Comparison of ENCODE assay signal across 9 cellular contexts in the genomic region with DNA sequence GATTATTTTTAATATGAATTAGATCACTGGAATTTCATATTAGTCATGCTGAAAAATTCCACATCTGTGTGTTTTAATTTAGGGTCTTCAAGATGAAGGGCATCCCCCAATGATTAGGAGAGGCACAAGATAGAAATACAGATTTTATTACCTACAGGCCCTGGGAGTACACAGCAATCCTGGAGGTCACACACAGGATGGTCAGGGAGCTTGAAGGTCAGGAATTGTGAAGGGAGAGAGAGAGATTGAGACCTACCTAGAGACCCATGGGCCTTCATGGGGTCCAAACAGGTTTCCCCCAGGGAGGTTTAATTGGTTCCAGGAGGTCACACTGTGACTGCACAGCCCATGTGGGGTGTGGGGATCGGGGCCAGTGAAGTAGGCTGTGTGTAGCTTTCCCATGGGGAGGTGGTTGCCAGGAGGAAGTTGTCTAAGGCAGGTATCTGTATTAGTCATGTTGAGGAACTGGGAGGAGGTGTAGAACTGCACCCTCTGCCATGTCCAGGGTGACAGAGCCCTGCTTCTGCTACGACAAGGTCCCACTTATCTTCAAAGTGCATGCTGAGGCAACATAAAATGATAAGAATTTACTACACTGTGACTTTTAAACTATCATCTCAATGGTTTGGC. TPM values are rescaled to one million over a fixed set of nuclear protein-coding genes. Genes with fewer than 3 reads are reported as not detected.
A peak's percentile ranks its signal among the peaks of the same experiment; 100 is the strongest.
DNase-seq lines count a peak whose midpoint lies in the region; ATAC-seq and TF ChIP-seq lines count a peak whose summit lies in the region.
"Had no signal": no experiment of that assay in that cellular context is flagged by ENCODE, and none has a peak within 500 bp of the region (broad histone marks: within the 10 kb centered on the region; RNA-seq: fewer than 3 reads in every experiment).

No MANE protein-coding gene starts in this region.

- WGBS in gastroesophageal sphincter (ENCODE audit: low coverage in 1 of 2), 2 donors = 60 to 80% methylated on average over 1 to 2 of the region's 2 CpGs

- H3K9me3 Mint-ChIP-seq in osteocyte (ENCODE audit: unreplicated experiment) = no peaks in the 10 kb centered on the region
- H3K9me3 Mint-ChIP-seq: T-cell had no signal

- H3K27me3 Mint-ChIP-seq in osteocyte (ENCODE audit: unreplicated experiment) = no peaks in the 10 kb centered on the region
- H3K27me3 Mint-ChIP-seq: T-cell had no signal

- DNase-seq in activated CD4-positive, CD25-positive, alpha-beta regulatory T cell treated with anti-CD3 and anti-CD28 coated beads, Interleukin-2, amount 50 U/mL, for 72 hours = no peak
- no peak for DNase-seq in osteocyte (ENCODE audit: extremely low spot score, unreplicated experiment)
- DNase-seq in ureter (ENCODE audit: low spot score) = no peak
- no peak for DNase-seq in effector CD4-positive, alpha-beta T cell
- DNase-seq: T-cell had no signal

- no peak for TF ChIP-seq EP300 in gastroesophageal sphincter (IDR thresholded peaks at IDR 0.05)

- no peak overlapping the region for H3K27ac ChIP-seq in gastroesophageal sphincter

- H3K36me3 ChIP-seq in gastroesophageal sphincter = no peaks in the 10 kb centered on the region

- ATAC-seq in activated CD4-positive, CD25-positive, alpha-beta regulatory T cell treated with anti-CD3 and anti-CD28 coated beads, Interleukin-2, amount 50 U/mL, for 24 hours = peak; percentile 42 to 49
- ATAC-seq in HG02943 (IDR thresholded peaks at IDR 0.05; ENCODE audit: low read depth, unreplicated experiment) (peak; percentile 92), SK-N-SH treated with all-trans-retinoic acid at 6 μM for 48 hours (peak; percentile 39), gastroesophageal sphincter (no peak)

- peak overlapping the region; percentile 82 for H3K27ac Mint-ChIP-seq in osteocyte (ENCODE audit: unreplicated experiment)

- H3K9me3 ChIP-seq in gastroesophageal sphincter = no peaks in the 10 kb centered on the region

- H3K4me1 Mint-ChIP-seq in osteocyte (ENCODE audit: unreplicated experiment) = peaks cover 62% of the 10 kb centered on the region

- no peak for TF ChIP-seq POLR2A in gastroesophageal sphincter (IDR thresholded peaks at IDR 0.05)

- H3K4me1 ChIP-seq in gastroesophageal sphincter = peaks cover 6 to 85% (median 7%) of the 10 kb centered on the region in 3 donors

- H3K36me3 Mint-ChIP-seq in osteocyte (ENCODE audit: unreplicated experiment) = peaks cover 4% of the 10 kb centered on the region

- H3K4me3 Mint-ChIP-seq in osteocyte (ENCODE audit: unreplicated experiment) = peak overlapping the region; percentile 31

- TF ChIP-seq CTCF in osteocyte (IDR thresholded peaks at IDR 0.05) (no peak), gastroesophageal sphincter (IDR thresholded peaks at IDR 0.05) (no peak)

- H3K4me3 ChIP-seq in gastroesophageal sphincter = no peak overlapping the region

- H3K27me3 ChIP-seq in gastroesophageal sphincter = no peaks in the 10 kb centered on the region

TF ChIP-seq in SK-N-SH treated with all-trans-retinoic acid at 6 μM for 48 hours, 23 proteins besides CTCF, POLR2A, EP300 and RAD21:
- TF ChIP-seq GLIS3 (CRISPR knock-in tag; IDR thresholded peaks at IDR 0.05) = no peak
- no peak for TF ChIP-seq ESRRG (CRISPR knock-in tag; IDR thresholded peaks at IDR 0.05)

RNA-seq across cellular contexts. Expression of a gene that starts 18.3 kb away (rescaled TPM):
- total RNA-seq in osteocyte = 65.0 and 65.2 TPM in 2 replicates
- 45.8 TPM for total RNA-seq in ureter
- total RNA-seq in gastroesophageal sphincter = 100 to 1,000 TPM in 1 of 4 donors, 10 to 100 TPM in 3; 68.3 to 101 (median 85.0) TPM
